18 cellular contexts compared by ENCODE assay signal in the genomic region with DNA sequence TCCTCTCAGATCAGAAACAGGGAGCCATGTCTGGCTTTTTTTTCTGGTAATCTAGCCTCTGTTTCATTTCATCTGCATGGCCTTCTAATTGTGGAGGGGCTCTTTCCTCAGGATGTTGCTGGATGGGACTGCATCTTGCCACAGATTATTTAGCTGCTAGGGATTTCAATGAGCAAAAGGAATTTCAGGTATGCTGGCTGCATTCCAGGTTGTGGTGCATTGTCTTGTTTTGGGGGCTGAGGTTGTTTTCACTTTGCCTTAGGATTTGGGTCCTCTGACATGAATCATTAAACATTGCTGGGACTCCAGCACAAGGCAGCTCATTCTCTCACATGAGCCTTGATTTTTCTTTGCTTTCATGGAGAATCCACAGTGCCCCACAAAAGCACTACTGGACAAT.
A peak's percentile ranks its signal among the peaks of the same experiment; 100 is the strongest.
DNase-seq lines count a peak whose midpoint lies in the region; ATAC-seq and TF ChIP-seq lines count a peak whose summit lies in the region.
"Had no signal": no experiment of that assay in that cellular context is flagged by ENCODE, and none has a peak within 500 bp of the region (broad histone marks: within the 10 kb centered on the region; RNA-seq: fewer than 3 reads in every experiment).

No MANE protein-coding gene starts in this region.

- H3K4me2 ChIP-seq in GM23338: no peak overlapping the region
- H3K4me2 ChIP-seq: BLaER1 had no signal

- no peaks in the 10 kb centered on the region; the same call in 1 of the 2 replicates for H3K4me1 ChIP-seq in GM23338 (ENCODE audit: insufficient read depth)
- H3K4me1 ChIP-seq in lower lobe of right lung: no peaks in the 10 kb centered on the region
- H3K4me1 ChIP-seq: BLaER1, Caco-2 had no signal

- H3K4me3 ChIP-seq in GM23338 (no peak overlapping the region), lower lobe of right lung (no peak overlapping the region)
- H3K4me3 ChIP-seq: BLaER1, GM23248 had no signal

- DNase-seq in GM23338 (ENCODE audit: low spot score): peak; percentile 43
- DNase-seq in glomerular visceral epithelial cell (ENCODE audit: extremely low spot score): peak; percentile 75
- peak; percentile 13 for DNase-seq in kidney glomerular epithelial cell (lab: John Stamatoyannopoulos, UW)
- no peak for DNase-seq in lower lobe of right lung
- DNase-seq: Caco-2; CD4-positive, CD25-positive, alpha-beta regulatory T cell; CD8-positive, alpha-beta T cell; DMS153; DND-41; GM23248; H9 had no signal

- H3K36me3 ChIP-seq in GM23338 (ENCODE audit: insufficient read depth) (no peaks in the 10 kb centered on the region), lower lobe of right lung (no peaks in the 10 kb centered on the region)
- H3K36me3 ChIP-seq: BLaER1 had no signal

- H3K9me3 ChIP-seq in lower lobe of right lung: no peaks in the 10 kb centered on the region
- H3K9me3 ChIP-seq: BLaER1, Caco-2 had no signal

- no peak overlapping the region for H3K27ac Mint-ChIP-seq in GM23338
- H3K27ac Mint-ChIP-seq: B cell; CD4-positive, CD25-positive, alpha-beta regulatory T cell; CD8-positive, alpha-beta T cell; H9 had no signal

- no peak overlapping the region for H3K4me3 Mint-ChIP-seq in GM23338
- H3K4me3 Mint-ChIP-seq: B cell; CD4-positive, CD25-positive, alpha-beta regulatory T cell; CD8-positive, alpha-beta T cell; H9 had no signal

- TF ChIP-seq CTCF in GM23338 (conservative IDR thresholded peaks at IDR 0.05; ENCODE audit: low read depth in 2 of 2): no peak
- no peak for TF ChIP-seq CTCF in lower lobe of right lung (IDR thresholded peaks at IDR 0.05)

- intact Hi-C loops in lower lobe of right lung (cut with DNase I): no loop called here

- H2AFZ ChIP-seq in GM23338: no peak overlapping the region
- H2AFZ ChIP-seq: GM23248 had no signal

- H3K79me2 ChIP-seq in GM23338 (replicated peaks; ENCODE audit: insufficient read depth): no peaks in the 10 kb centered on the region

- peaks cover 1% of the 10 kb centered on the region for H3K27me3 Mint-ChIP-seq in GM23338 (ENCODE audit: insufficient read depth, low read depth, poor library complexity)
- H3K27me3 Mint-ChIP-seq: B cell; CD4-positive, CD25-positive, alpha-beta regulatory T cell had no signal

- H3K9me2 ChIP-seq in GM23338 (ENCODE audit: insufficient read depth): no peaks in the 10 kb centered on the region; the same call in 1 of the 2 replicates

- H4K20me1 ChIP-seq in GM23338 (replicated peaks; ENCODE audit: insufficient read depth): no peaks in the 10 kb centered on the region
- H4K20me1 ChIP-seq: BLaER1 had no signal

- H3K4me1 Mint-ChIP-seq in GM23338: no peaks in the 10 kb centered on the region
- H3K4me1 Mint-ChIP-seq: CD4-positive, CD25-positive, alpha-beta regulatory T cell; H9 had no signal

- H3F3A ChIP-seq in GM23338 (replicated peaks; ENCODE audit: low read depth): no peaks in the 10 kb centered on the region

- H3K27ac ChIP-seq in GM23338 (ENCODE audit: low read depth) (no peak overlapping the region), lower lobe of right lung (no peak overlapping the region)
- H3K27ac ChIP-seq: 22Rv1, BLaER1, C4-2B, GM23248 had no signal

- H3K27me3 ChIP-seq in GM23338 (ENCODE audit: insufficient read depth) (no peaks in the 10 kb centered on the region), lower lobe of right lung (ENCODE audit: low read depth) (no peaks in the 10 kb centered on the region)
- H3K27me3 ChIP-seq: BLaER1 had no signal

- H3K36me3 Mint-ChIP-seq in GM23338 (ENCODE audit: low read depth): no peaks in the 10 kb centered on the region
- H3K36me3 Mint-ChIP-seq: CD4-positive, CD25-positive, alpha-beta regulatory T cell; CD8-positive, alpha-beta T cell had no signal

- ATAC-seq in GM23338 (no peak), lower lobe of right lung (no peak), HG02973 (IDR thresholded peaks at IDR 0.05; ENCODE audit: unreplicated experiment) (no peak), GM19467 (IDR thresholded peaks at IDR 0.05; ENCODE audit: unreplicated experiment) (no peak)
- ATAC-seq: CD8-positive, alpha-beta T cell; HCT116 had no signal

- H3K9me3 Mint-ChIP-seq in GM23338: peaks cover 78% of the 10 kb centered on the region
- H3K9me3 Mint-ChIP-seq: CD4-positive, CD25-positive, alpha-beta regulatory T cell; CD8-positive, alpha-beta T cell; H9 had no signal

TF ChIP-seq in GM23338, 12 proteins besides CTCF, POLR2A, EP300 and RAD21 (continues in another document):
- TF ChIP-seq ZNF114 (CRISPR knock-in tag; IDR thresholded peaks at IDR 0.05): no peak
- no peak for TF ChIP-seq CREB1 (CRISPR knock-in tag; IDR thresholded peaks at IDR 0.05; ENCODE audit: low read depth)
- TF ChIP-seq, protein P1, sequence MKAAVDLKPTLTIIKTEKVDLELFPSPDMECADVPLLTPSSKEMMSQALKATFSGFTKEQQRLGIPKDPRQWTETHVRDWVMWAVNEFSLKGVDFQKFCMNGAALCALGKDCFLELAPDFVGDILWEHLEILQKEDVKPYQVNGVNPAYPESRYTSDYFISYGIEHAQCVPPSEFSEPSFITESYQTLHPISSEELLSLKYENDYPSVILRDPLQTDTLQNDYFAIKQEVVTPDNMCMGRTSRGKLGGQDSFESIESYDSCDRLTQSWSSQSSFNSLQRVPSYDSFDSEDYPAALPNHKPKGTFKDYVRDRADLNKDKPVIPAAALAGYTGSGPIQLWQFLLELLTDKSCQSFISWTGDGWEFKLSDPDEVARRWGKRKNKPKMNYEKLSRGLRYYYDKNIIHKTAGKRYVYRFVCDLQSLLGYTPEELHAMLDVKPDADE (IDR thresholded peaks at IDR 0.05): no peak
- no peak for TF ChIP-seq POLR2AphosphoS5 (IDR thresholded peaks at IDR 0.05; ENCODE audit: low read depth)
- TF ChIP-seq EZH2phosphoT487 (IDR thresholded peaks at IDR 0.05; ENCODE audit: unreplicated experiment): no peak
- TF ChIP-seq EZH2 (IDR thresholded peaks at IDR 0.05; ENCODE audit: low read depth, unreplicated experiment): no peak
- no peak for TF ChIP-seq NANOG (IDR thresholded peaks at IDR 0.05; ENCODE audit: borderline replicate concordance)
- no peak for TF ChIP-seq STAT1 (IDR thresholded peaks at IDR 0.05; ENCODE audit: unreplicated experiment)
- TF ChIP-seq, protein P2, sequence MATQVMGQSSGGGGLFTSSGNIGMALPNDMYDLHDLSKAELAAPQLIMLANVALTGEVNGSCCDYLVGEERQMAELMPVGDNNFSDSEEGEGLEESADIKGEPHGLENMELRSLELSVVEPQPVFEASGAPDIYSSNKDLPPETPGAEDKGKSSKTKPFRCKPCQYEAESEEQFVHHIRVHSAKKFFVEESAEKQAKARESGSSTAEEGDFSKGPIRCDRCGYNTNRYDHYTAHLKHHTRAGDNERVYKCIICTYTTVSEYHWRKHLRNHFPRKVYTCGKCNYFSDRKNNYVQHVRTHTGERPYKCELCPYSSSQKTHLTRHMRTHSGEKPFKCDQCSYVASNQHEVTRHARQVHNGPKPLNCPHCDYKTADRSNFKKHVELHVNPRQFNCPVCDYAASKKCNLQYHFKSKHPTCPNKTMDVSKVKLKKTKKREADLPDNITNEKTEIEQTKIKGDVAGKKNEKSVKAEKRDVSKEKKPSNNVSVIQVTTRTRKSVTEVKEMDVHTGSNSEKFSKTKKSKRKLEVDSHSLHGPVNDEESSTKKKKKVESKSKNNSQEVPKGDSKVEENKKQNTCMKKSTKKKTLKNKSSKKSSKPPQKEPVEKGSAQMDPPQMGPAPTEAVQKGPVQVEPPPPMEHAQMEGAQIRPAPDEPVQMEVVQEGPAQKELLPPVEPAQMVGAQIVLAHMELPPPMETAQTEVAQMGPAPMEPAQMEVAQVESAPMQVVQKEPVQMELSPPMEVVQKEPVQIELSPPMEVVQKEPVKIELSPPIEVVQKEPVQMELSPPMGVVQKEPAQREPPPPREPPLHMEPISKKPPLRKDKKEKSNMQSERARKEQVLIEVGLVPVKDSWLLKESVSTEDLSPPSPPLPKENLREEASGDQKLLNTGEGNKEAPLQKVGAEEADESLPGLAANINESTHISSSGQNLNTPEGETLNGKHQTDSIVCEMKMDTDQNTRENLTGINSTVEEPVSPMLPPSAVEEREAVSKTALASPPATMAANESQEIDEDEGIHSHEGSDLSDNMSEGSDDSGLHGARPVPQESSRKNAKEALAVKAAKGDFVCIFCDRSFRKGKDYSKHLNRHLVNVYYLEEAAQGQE (IDR thresholded peaks at IDR 0.05; ENCODE audit: unreplicated experiment): no peak
- no peak for TF ChIP-seq ZNF331 (CRISPR knock-in tag; IDR thresholded peaks at IDR 0.05; ENCODE audit: low read depth)
